23 cellular contexts compared by ENCODE assay signal in genomic region chr1:30789388-30790255, GRCh38. TPM values are rescaled to one million over a fixed set of nuclear protein-coding genes. Genes with fewer than 3 reads are reported as not detected.
DNase-seq lines count a peak whose midpoint lies in the region; ATAC-seq lines count a peak whose summit lies in the region.
"Had no signal": no experiment of that assay in that cellular context is flagged by ENCODE, and none has a peak within 500 bp of the region (broad histone marks: within the 10 kb centered on the region; RNA-seq: fewer than 3 reads in every experiment).

No MANE protein-coding gene starts in this region.

- H3K9me3 ChIP-seq in T-helper 17 cell (ENCODE audit: control insufficient read depth, low read length, poor library complexity, severe bottlenecking), result no peaks in the 10 kb centered on the region
- H3K9me3 ChIP-seq: heart right ventricle, thyroid gland had no signal

- no peak for ATAC-seq in Right ventricle myocardium superior (ENCODE audit: poor library complexity)
- ATAC-seq in left cardiac atrium, result no peak
- ATAC-seq in T-helper 17 cell, result no peak
- ATAC-seq in HG02970 (IDR thresholded peaks at IDR 0.05; ENCODE audit: low FRiP score, unreplicated experiment), result no peak
- ATAC-seq: activated T-cell treated with anti-CD3 and anti-CD28 coated beads, Interleukin-2, amount 50 U/mL, for 72 hours; CD8-positive, alpha-beta T cell; right cardiac atrium had no signal

- intact Hi-C loops in Right ventricle myocardium superior (cut with DNase I), result no loop called here
- intact Hi-C loops in left cardiac atrium (cut with DNase I), result no loop called here
- intact Hi-C loops in posterior vena cava (cut with DNase I), result loop anchor here in 1 of 2 donors (10.0 kb wide), 1 partner anchor 295 kb away; no protein-coding TSS in a partner anchor

- DNase-seq in Right ventricle myocardium superior (peak; percentile 1), left cardiac atrium (no peak), T-helper 17 cell (no peak), islet precursor cell (peak; percentile 34), posterior vena cava (ENCODE audit: low spot score) (peak; percentile 64), activated gamma-delta T cell treated with Interleukin-2 at 50 U/mL for 16 hours (no peak), AG08396 (ENCODE audit: low spot score) (no peak)
- DNase-seq: activated CD4-positive, alpha-beta T cell treated with anti-CD3 and anti-CD28 coated beads, Interleukin-2, amount 50 U/mL, for 4 hours; activated naive CD4-positive, alpha-beta T cell; activated T-cell treated with anti-CD3 and anti-CD28 coated beads, Interleukin-2, amount 50 U/mL, for 72 hours; AML-193; brain microvascular endothelial cell; CD8-positive, alpha-beta T cell; EL; H7; heart right ventricle; kidney glomerular epithelial cell; NCI-H2081 treated with DMSO at 0.1 percent for 48 hours; NCI-H446; T-helper 1 cell; thyroid gland had no signal

- H3K27ac Mint-ChIP-seq in T-helper 17 cell, result peak overlapping the region; percentile 57
- H3K27ac Mint-ChIP-seq: activated T-cell treated with anti-CD3 and anti-CD28 coated beads, Interleukin-2, amount 50 U/mL, for 72 hours; CD8-positive, alpha-beta T cell had no signal

- H3K36me3 Mint-ChIP-seq in T-helper 17 cell (ENCODE audit: low read depth), result peaks cover 4% of the 10 kb centered on the region
- H3K36me3 Mint-ChIP-seq: CD8-positive, alpha-beta T cell had no signal

- H3K27me3 Mint-ChIP-seq in T-helper 17 cell, result peaks cover 20% of the 10 kb centered on the region

- peaks cover 15% of the 10 kb centered on the region for H3K4me1 Mint-ChIP-seq in T-helper 17 cell

- no peak overlapping the region for H3K4me3 Mint-ChIP-seq in T-helper 17 cell
- H3K4me3 Mint-ChIP-seq: activated T-cell treated with anti-CD3 and anti-CD28 coated beads, Interleukin-2, amount 50 U/mL, for 72 hours; CD8-positive, alpha-beta T cell had no signal

RNA-seq across cellular contexts. Expression of gene LAPTM5, which starts 32.0 kb away (rescaled TPM):
- total RNA-seq in Right ventricle myocardium superior (19.5 TPM), left cardiac atrium (10 to 100 TPM; 44.7 to 68.1 TPM), T-helper 17 cell (100 to 1,000 TPM; 563 to 601 TPM), posterior vena cava (100 to 1,000 TPM in 1 of 2 donors, 10 to 100 TPM in 1; 80.1 to 120 TPM)

Comparison
In these comparisons a context has a peak if more than half of its experiments do, and no peak if none do; other contexts are left out.
1. DNase-seq: peak in Right ventricle myocardium superior (single experiment), islet precursor cell (single experiment) and posterior vena cava (single experiment); none in left cardiac atrium (single experiment), T-helper 17 cell (0 of 3), activated gamma-delta T cell treated with Interleukin-2 at 50 U/mL for 16 hours (single experiment) and AG08396 (single experiment).
2. RNA of gene LAPTM5, which starts 32.0 kb away (total RNA-seq): 563 to 601 TPM in T-helper 17 cell; 80.1 to 120 TPM in posterior vena cava, 44.7 to 68.1 TPM in left cardiac atrium and 19.5 TPM in Right ventricle myocardium superior (single experiment); every median in the first group is over 4 times any median in the second.